In genomic region chr2:130005862-130006261, GRCh38 we compare ENCODE assay signal across 12 cellular contexts. TPM values are rescaled to one million over a fixed set of nuclear protein-coding genes. Genes with fewer than 3 reads are reported as not detected.
A peak's percentile ranks its signal among the peaks of the same experiment; 100 is the strongest.
DNase-seq lines count a peak whose midpoint lies in the region; ATAC-seq and TF ChIP-seq lines count a peak whose summit lies in the region.
"Not testable (repeated sequence)": the region's sequence is repeated elsewhere in the genome, so short reads cannot be mapped to it uniquely, and the experiment has no call there.
"Had no signal": no experiment of that assay in that cellular context is flagged by ENCODE, and none has a peak within 500 bp of the region (broad histone marks: within the 10 kb centered on the region; RNA-seq: fewer than 3 reads in every experiment).

No MANE protein-coding gene starts in this region.

- peak; percentile 43 for DNase-seq in DMS 273 (lab: John Stamatoyannopoulos, UW; ENCODE audit: unreplicated experiment)
- DNase-seq in NCI-H82 (lab: John Stamatoyannopoulos, UW): peak; percentile 18
- peak; percentile 27 for DNase-seq in activated naive CD8-positive, alpha-beta T cell treated with anti-CD3 and anti-CD28 coated beads, Interleukin-2, amount 10 ng/mL, durations not matched to agents 7 days and 5 days
- DNase-seq in right cardiac atrium: peak; percentile 12 to 46 (median 43)
- peak; percentile 36 for DNase-seq in neural crest cell (ENCODE audit: low read depth, low spot score)
- peak; percentile 13 for DNase-seq in stimulated activated CD4-positive, alpha-beta T cell treated with anti-CD3 and anti-CD28 coated beads, Interleukin-15, amount 100 ng/mL, for 24 hours

- H3K9me3 ChIP-seq in HUES64 (ENCODE audit: insufficient read depth, low read depth, low read length); gastroesophageal sphincter; right cardiac atrium (ENCODE audit: control insufficient read depth, low read length): not testable (repeated sequence)

- POLR2A ChIA-PET in activated naive CD8-positive, alpha-beta T cell treated with anti-CD3 and anti-CD28 coated beads, Interleukin-2, amount 10 ng/mL, durations not matched to agents 7 days and 5 days (lab: Charles Lee): not testable (repeated sequence)

- TF ChIP-seq POLR2A in gastroesophageal sphincter (IDR thresholded peaks at IDR 0.05): not testable (repeated sequence)

- intact Hi-C loops in right cardiac atrium (cut with DNase I): not testable (repeated sequence)

- H3K4me3 Mint-ChIP-seq in activated naive CD8-positive, alpha-beta T cell treated with anti-CD3 and anti-CD28 coated beads, Interleukin-2, amount 10 ng/mL, durations not matched to agents 7 days and 5 days; neural crest cell: not testable (repeated sequence)

- not testable (repeated sequence) for H3K9ac ChIP-seq in HUES64 (ENCODE audit: low read depth, low read length)

- WGBS in HUES64: 4% methylated on average over 31 of the region's 42 CpGs
- 13% methylated on average over 11 of the region's 42 CpGs; no CpG with 5 or more reads in 1 of the 2 donors for WGBS in gastroesophageal sphincter (ENCODE audit: low coverage in 1 of 2), 2 donors
- WGBS in right cardiac atrium: 4% methylated on average over 39 of the region's 42 CpGs

- TF ChIP-seq CTCF in gastroesophageal sphincter (IDR thresholded peaks at IDR 0.05); neural crest cell (conservative IDR thresholded peaks at IDR 0.05): not testable (repeated sequence)

- H3K4me3 ChIP-seq in HUES64 (ENCODE audit: low read length) (peak overlapping the region; percentile 27; the same call in 1 of the 2 replicates), gastroesophageal sphincter (peak overlapping the region in 1 of 2 donors; percentile 30)
- not testable (repeated sequence) for H3K4me3 ChIP-seq in right cardiac atrium (ENCODE audit: low read length)

- H3K27ac Mint-ChIP-seq in activated naive CD8-positive, alpha-beta T cell treated with anti-CD3 and anti-CD28 coated beads, Interleukin-2, amount 10 ng/mL, durations not matched to agents 7 days and 5 days; neural crest cell (ENCODE audit: unreplicated experiment): not testable (repeated sequence)

- H3K4me1 Mint-ChIP-seq in activated naive CD8-positive, alpha-beta T cell treated with anti-CD3 and anti-CD28 coated beads, Interleukin-2, amount 10 ng/mL, durations not matched to agents 7 days and 5 days; neural crest cell: not testable (repeated sequence)

- TF ChIP-seq EP300 in gastroesophageal sphincter (IDR thresholded peaks at IDR 0.05): not testable (repeated sequence)

- H3K36me3 Mint-ChIP-seq in activated naive CD8-positive, alpha-beta T cell treated with anti-CD3 and anti-CD28 coated beads, Interleukin-2, amount 10 ng/mL, durations not matched to agents 7 days and 5 days; neural crest cell (ENCODE audit: low read depth): not testable (repeated sequence)

- peaks cover 49% of the 10 kb centered on the region for H3K27me3 ChIP-seq in HUES64 (ENCODE audit: insufficient read depth, low read length)
- not testable (repeated sequence) for H3K27me3 ChIP-seq in gastroesophageal sphincter; right cardiac atrium (ENCODE audit: control insufficient read depth, insufficient read depth)

- not testable (repeated sequence) for H3K9me3 Mint-ChIP-seq in activated naive CD8-positive, alpha-beta T cell treated with anti-CD3 and anti-CD28 coated beads, Interleukin-2, amount 10 ng/mL, durations not matched to agents 7 days and 5 days; neural crest cell

- not testable (repeated sequence) for H3K4me1 ChIP-seq in HUES64 (ENCODE audit: insufficient read depth, low read length); gastroesophageal sphincter; right cardiac atrium (ENCODE audit: control insufficient read depth, insufficient read depth, low read length)

- not testable (repeated sequence) for H3K27ac ChIP-seq in HUES64 (ENCODE audit: low read depth, low read length); right cardiac atrium (ENCODE audit: low read length)
- H3K27ac ChIP-seq in gastroesophageal sphincter: peak overlapping the region in 2 of 4 donors; percentile 17 to 59

- not testable (repeated sequence) for H3K36me3 ChIP-seq in HUES64 (ENCODE audit: insufficient read depth, low read length); gastroesophageal sphincter

- not testable (repeated sequence) for ATAC-seq in activated naive CD8-positive, alpha-beta T cell treated with anti-CD3 and anti-CD28 coated beads, Interleukin-2, amount 10 ng/mL, durations not matched to agents 7 days and 5 days (ENCODE audit: low read depth)
- ATAC-seq in gastroesophageal sphincter (peak; percentile 57), right cardiac atrium (peak in 1 of 2 donors; percentile 53)

- H3K27me3 Mint-ChIP-seq in activated naive CD8-positive, alpha-beta T cell treated with anti-CD3 and anti-CD28 coated beads, Interleukin-2, amount 10 ng/mL, durations not matched to agents 7 days and 5 days: peaks cover 45% of the 10 kb centered on the region
- H3K27me3 Mint-ChIP-seq in neural crest cell (ENCODE audit: low read depth): peaks cover 89% of the 10 kb centered on the region

RNA-seq across cellular contexts. Expression of gene RAB6C, which starts 26.4 kb away (rescaled TPM):
- polyA plus RNA-seq in HUES64 (2013, experiment 1 of 2): not detected
- polyA plus RNA-seq in HUES64 (2013, experiment 2 of 2): 0.13 TPM
- total RNA-seq in activated naive CD8-positive, alpha-beta T cell treated with anti-CD3 and anti-CD28 coated beads, Interleukin-2, amount 10 ng/mL, durations not matched to agents 7 days and 5 days: under 1 TPM in 1 of 2 experiments, not detected in 1; 0.11 TPM
- 1 to 10 TPM in 1 of 4 donors, under 1 TPM in 2, not detected in 1; 0.42 to 1.9 (median 0.46) TPM for total RNA-seq in gastroesophageal sphincter
- under 1 TPM in 1 of 4 donors, not detected in 3; 0.14 TPM for total RNA-seq in right cardiac atrium
- 0.07 TPM for polyA plus RNA-seq in right cardiac atrium
- total RNA-seq in neural crest cell: 0.16 TPM in 1 of 2 replicates, not detected in the other
- total RNA-seq: activated T-helper 2 cell treated with anti-CD3 and anti-CD28 coated beads, Interferon-gamma antibody, Interleukin-2, Interleukin-4, amounts not matched to agents 10 μg/mL and 5 μg/mL and 100 μg/mL, durations not matched to agents 14 hours and 24 hours and 36 hours; epithelial cell of proximal tubule; Peyer's patch; subcutaneous adipose tissue had no signal
